13 cellular contexts compared by ENCODE assay signal in the genomic region with DNA sequence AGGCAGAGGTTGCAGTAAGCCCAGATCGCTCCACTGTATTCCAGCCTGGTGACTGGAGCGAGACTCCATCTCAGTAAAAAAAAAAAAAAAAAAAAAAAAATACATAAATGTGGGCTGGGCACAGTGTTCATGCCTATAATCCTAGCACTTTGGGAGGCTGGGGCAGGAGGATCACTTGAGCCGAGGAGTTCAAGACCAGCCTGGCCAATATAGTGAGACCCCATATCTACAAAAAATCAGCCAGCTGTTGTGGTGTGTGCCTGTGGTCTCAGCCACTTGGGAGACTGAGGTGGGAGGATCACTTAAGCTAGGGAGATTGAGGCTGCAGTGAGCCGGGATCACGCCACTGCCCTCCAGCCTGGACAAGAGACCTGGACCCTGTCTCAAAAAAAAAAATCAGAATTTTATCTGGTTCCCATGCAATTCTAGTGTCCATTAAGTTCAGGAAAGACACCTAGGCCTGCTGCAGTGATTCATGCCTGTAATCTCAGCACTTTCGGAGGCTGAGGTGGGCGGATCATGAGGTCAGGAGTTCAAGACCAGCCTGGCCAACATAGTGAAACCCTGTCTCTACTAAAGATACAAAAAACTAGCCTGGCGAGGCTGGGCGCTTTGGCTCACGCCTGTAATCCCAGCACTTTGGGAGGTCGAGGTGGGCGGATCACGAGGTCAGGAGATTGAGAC. TPM values are rescaled to one million over a fixed set of nuclear protein-coding genes. Genes with fewer than 3 reads are reported as not detected.
DNase-seq lines count a peak whose midpoint lies in the region; ATAC-seq, FAIRE-seq and TF ChIP-seq lines count a peak whose summit lies in the region.
"Not testable (repeated sequence)": the region's sequence is repeated elsewhere in the genome, so short reads cannot be mapped to it uniquely, and the experiment has no call there.
"Had no signal": no experiment of that assay in that cellular context is flagged by ENCODE, and none has a peak within 500 bp of the region (broad histone marks: within the 10 kb centered on the region; RNA-seq: fewer than 3 reads in every experiment).

No MANE protein-coding gene starts in this region.

- H3K4me3 ChIP-seq in HEK293 (ENCODE audit: low read depth, low read length); K562; osteoblast (ENCODE audit: insufficient read depth, low read length): not testable (repeated sequence)

- not testable (repeated sequence) for FAIRE-seq in K562 (lab: Jason Lieb, UNC)

- not testable (repeated sequence) for BruUV-seq in K562 (replicated peaks; lab: Mats Ljungman, UMichigan)

- H3K4me1 ChIP-seq in HEK293 (ENCODE audit: control insufficient read depth, insufficient read depth, low read length); K562 (replicated peaks in 1 of 2; ENCODE audit: control insufficient read depth in 2 of 2, insufficient read depth in 2 of 2, low read length in 2 of 2); osteoblast (ENCODE audit: insufficient read depth, low read length): not testable (repeated sequence)

- not testable (repeated sequence) for H3K9ac ChIP-seq in K562 (ENCODE audit: insufficient read depth in 1 of 2, low read depth in 2 of 2, low read length in 2 of 2)

- not testable (repeated sequence) for H3K9me3 ChIP-seq in HEK293 (ENCODE audit: control insufficient read depth, insufficient read depth, low read depth, low read length); K562 (replicated peaks; ENCODE audit: control insufficient read depth, insufficient read depth, low read depth, low read length); osteoblast (ENCODE audit: low read depth, low read length)

- not testable (repeated sequence) for H3K9me1 ChIP-seq in K562 (ENCODE audit: control insufficient read depth, insufficient read depth, low read length)

- H3K36me3 Mint-ChIP-seq in WTC11, result not testable (repeated sequence)
- H3K36me3 Mint-ChIP-seq in nephron progenitor cell (ENCODE audit: low read depth), result peaks cover 14% of the 10 kb centered on the region

- CTCF ChIA-PET in HEK293 (lab: Yijun Ruan, JAX); K562 (lab: Yijun Ruan, JAX; ENCODE audit: low intra/inter-chr PET ratio): not testable (repeated sequence)
- CTCF ChIA-PET in WTC11 (lab: Charles Lee), result interaction anchor here (0.8 to 1.1 kb wide), 2 partner anchors 9 to 28 kb away, joined by 3 to 8 read pairs; no protein-coding TSS in a partner anchor

- WGBS in K562 (ENCODE audit: insufficient coverage, low coverage, missing lambda C conversion rate), result 89% methylated on average over 13 of the region's 13 CpGs

- H3K4me2 ChIP-seq in K562 (ENCODE audit: insufficient read depth, low read length); osteoblast (ENCODE audit: insufficient read depth, low read length): not testable (repeated sequence)

- not testable (repeated sequence) for TF ChIP-seq RAD21 in K562 (CRISPR knock-in tag; conservative IDR thresholded peaks at IDR 0.05 in 1 of 2, IDR thresholded peaks at IDR 0.05 in 1 of 2)

- H4K20me1 ChIP-seq in K562 (replicated peaks; ENCODE audit: control insufficient read depth, insufficient read depth, low read length), result not testable (repeated sequence)
- peaks cover 33% of the 10 kb centered on the region for H4K20me1 ChIP-seq in osteoblast (ENCODE audit: insufficient read depth, low read length)

- not testable (repeated sequence) for H3K27me3 ChIP-seq in K562 (ENCODE audit: control insufficient read depth in 2 of 2, insufficient read depth in 2 of 2, low read length in 2 of 2); osteoblast (ENCODE audit: insufficient read depth, low read length)

- H3K4me3 Mint-ChIP-seq in WTC11, nephron progenitor cell: not testable (repeated sequence)

- TF ChIP-seq CTCF in HEK293 (tag by site-specific recombination; IDR thresholded peaks at IDR 0.05); WTC11 (IDR thresholded peaks at IDR 0.05); K562 (IDR thresholded peaks at IDR 0.05 in 2 of 3, conservative IDR thresholded peaks at IDR 0.05 in 1 of 3; ENCODE audit: insufficient read depth in 2 of 3, low read depth in 1 of 3, low read length in 3 of 3); nephron progenitor cell (IDR thresholded peaks at IDR 0.05); osteoblast (IDR thresholded peaks at IDR 0.05; ENCODE audit: extremely low read depth, low read depth, low read length): not testable (repeated sequence)

- not testable (repeated sequence) for TF ChIP-seq EP300 in K562 (IDR thresholded peaks at IDR 0.05; ENCODE audit: low read length)

- peaks cover 28% of the 10 kb centered on the region for H3K4me1 Mint-ChIP-seq in WTC11
- H3K4me1 Mint-ChIP-seq in nephron progenitor cell, result not testable (repeated sequence)

- H3K79me2 ChIP-seq in K562 (ENCODE audit: control insufficient read depth, insufficient read depth, low read length), result not testable (repeated sequence)
- peaks cover 16% of the 10 kb centered on the region for H3K79me2 ChIP-seq in osteoblast (ENCODE audit: insufficient read depth, low read length)

- in situ Hi-C loops in K562 (cut with MboI), result not testable (repeated sequence)

- H3K36me3 ChIP-seq in HEK293 (ENCODE audit: control insufficient read depth in 2 of 2, insufficient read depth in 1 of 2, low read length in 2 of 2) (peaks cover 4 to 56% of the 10 kb centered on the region in 2 experiments; a peak in 2 of 3 replicates), K562 (ENCODE audit: control insufficient read depth, insufficient read depth, low read length) (peaks cover 33% of the 10 kb centered on the region; the same call in 1 of the 3 replicates), osteoblast (ENCODE audit: insufficient read depth, low read length) (peaks cover 31% of the 10 kb centered on the region)

- not testable (repeated sequence) for H3K27me3 Mint-ChIP-seq in WTC11 (ENCODE audit: low read depth); nephron progenitor cell (ENCODE audit: low read depth, poor library complexity)

- H3K27ac Mint-ChIP-seq in WTC11, result not testable (repeated sequence)
- H3K27ac Mint-ChIP-seq in nephron progenitor cell, result peak overlapping the region; percentile 36

- intact Hi-C loops in K562 (cut with micrococcal nuclease), result not testable (repeated sequence)

- H3K9me3 Mint-ChIP-seq in WTC11, nephron progenitor cell: not testable (repeated sequence)

- TF ChIP-seq POLR2A in K562 (conservative IDR thresholded peaks at IDR 0.05), result not testable (repeated sequence)

- not testable (repeated sequence) for H3K27ac ChIP-seq in HEK293 (ENCODE audit: extremely low read depth, low read depth, low read length); K562 (ENCODE audit: extremely low read depth, low read depth, low read length); osteoblast (ENCODE audit: low read depth, low read length)

- H2AFZ ChIP-seq in K562 (ENCODE audit: low read depth, low read length); osteoblast (ENCODE audit: low read length): not testable (repeated sequence)

- not testable (repeated sequence) for ATAC-seq in WTC11, K562

- POLR2A ChIA-PET in HEK293 (lab: Yijun Ruan, JAX); WTC11 (lab: Charles Lee): not testable (repeated sequence)
- POLR2A ChIA-PET in K562 (lab: Yijun Ruan, JAX), result interaction anchor here (0.5 to 1.2 kb wide), 4 partner anchors 8 to 108 kb away, joined by 3 to 4 read pairs (median 3); no protein-coding TSS in a partner anchor

- DNase-seq in WTC11 (ENCODE audit: low spot score); K562 (ENCODE audit: extremely low read depth in 1 of 4, low spot score in 3 of 4); nephron progenitor cell: not testable (repeated sequence)
- peak; percentile 15 for DNase-seq in osteoblast (ENCODE audit: insufficient read length, low spot score, missing footprints)

RNA-seq across cellular contexts. Expression of gene FLYWCH1, which starts 19.6 kb away (rescaled TPM):
- total RNA-seq in WTC11 (2021) (27.2 to 34.2 TPM (median 32.6 TPM) in 3 replicates), K562 (2014; rRNA removed) (27.0 and 32.8 TPM in 2 replicates), K562 (2014; rRNA removed; fragmentation: Illumina TruSeq; extraction: Trizol) (2.2 and 2.5 TPM in 2 replicates), K562 (2015; rRNA removed; fragmentation: Illumina TruSeq; extraction: Trizol) (10.3 and 11.3 TPM in 2 replicates), K562 (2021) (32.7 and 33.6 TPM in 2 replicates), osteoblast (48.3 and 56.5 TPM in 2 replicates)
- total RNA-seq in K562 (2011; cell fraction: chromatin; rRNA removed; ENCODE audit: low replicate concordance), result 17.5 and 43.7 TPM in 2 replicates
- 32.5 and 32.6 TPM in 2 replicates for total RNA-seq in K562 (2011; cell fraction: nucleolus; rRNA removed)
- 23.0 and 25.4 TPM in 2 replicates for total RNA-seq in K562 (2011; cell fraction: nucleoplasm; rRNA removed)
- polyA plus RNA-seq in K562 (2011; rRNA removed) (6.1 and 8.4 TPM in 2 replicates), K562 (2014; fragmentation: Illumina TruSeq; extraction: Trizol) (11.6 and 13.2 TPM in 2 replicates), K562 (2014; fragmentation: Nextera tagmentation; extraction: Ambion mirVana) (under 1 TPM; 0.18 to 0.52 TPM), K562 (2014; rRNA removed) (18.7 and 20.4 TPM in 2 replicates)
- polyA plus RNA-seq in K562 (2011; cell fraction: cytosol; rRNA removed), result 11.7 and 27.6 TPM in 2 replicates
- polyA plus RNA-seq in K562 (2011; cell fraction: nucleus; rRNA removed), result 18.7 and 32.5 TPM in 2 replicates
- 15.4 and 25.6 TPM in 2 replicates for polyA plus RNA-seq in K562 (2012)
- 2.1 and 5.8 TPM in 2 replicates for polyA minus RNA-seq in K562 (2011; rRNA and poly(A)+ RNA removed)
- 8.8 and 13.6 TPM in 2 replicates for polyA minus RNA-seq in K562 (2011; cell fraction: cytosol; rRNA and poly(A)+ RNA removed)
- 10.6 and 11.7 TPM in 2 replicates for polyA minus RNA-seq in K562 (2011; cell fraction: nucleus; rRNA and poly(A)+ RNA removed)

RNA-seq across cellular contexts. Expression of gene KREMEN2, which starts 32.7 kb away (rescaled TPM):
- total RNA-seq in WTC11 (2021) (7.5 to 8.6 TPM (median 8.5 TPM) in 3 replicates), K562 (2014; rRNA removed) (7.7 and 8.6 TPM in 2 replicates), K562 (2014; rRNA removed; fragmentation: Illumina TruSeq; extraction: Trizol) (0.67 and 0.84 TPM in 2 replicates), K562 (2015; rRNA removed; fragmentation: Illumina TruSeq; extraction: Trizol) (1.5 and 2.0 TPM in 2 replicates), K562 (2021) (7.6 and 8.2 TPM in 2 replicates), osteoblast (not detected in 2 replicates)
- total RNA-seq in K562 (2011; cell fraction: chromatin; rRNA removed; ENCODE audit: low replicate concordance), result 1.7 and 9.3 TPM in 2 replicates
- total RNA-seq in K562 (2011; cell fraction: nucleolus; rRNA removed), result 17.9 and 19.0 TPM in 2 replicates
- 5.8 and 6.7 TPM in 2 replicates for total RNA-seq in K562 (2011; cell fraction: nucleoplasm; rRNA removed)
- polyA plus RNA-seq in K562 (2011; rRNA removed) (1.4 and 3.1 TPM in 2 replicates), K562 (2014; fragmentation: Illumina TruSeq; extraction: Trizol) (0.25 and 1.5 TPM in 2 replicates), K562 (2014; fragmentation: Nextera tagmentation; extraction: Ambion mirVana) (under 1 TPM in 1 of 2 experiments, not detected in 1; 0.04 TPM), K562 (2014; rRNA removed) (7.1 and 7.5 TPM in 2 replicates)
- polyA plus RNA-seq in K562 (2011; cell fraction: cytosol; rRNA removed), result 3.1 and 10.2 TPM in 2 replicates
- 14.7 and 20.3 TPM in 2 replicates for polyA plus RNA-seq in K562 (2011; cell fraction: nucleus; rRNA removed)
- polyA plus RNA-seq in K562 (2012), result 1.2 and 3.0 TPM in 2 replicates
- 0.21 and 0.30 TPM in 2 replicates for polyA minus RNA-seq in K562 (2011; rRNA and poly(A)+ RNA removed)
- 2.8 and 2.9 TPM in 2 replicates for polyA minus RNA-seq in K562 (2011; cell fraction: cytosol; rRNA and poly(A)+ RNA removed)
- polyA minus RNA-seq in K562 (2011; cell fraction: nucleus; rRNA and poly(A)+ RNA removed), result 2.4 and 2.9 TPM in 2 replicates
- total RNA-seq: Calu3; CD4-positive, alpha-beta memory T cell; CD4-positive, alpha-beta T cell; CD4-positive, CD25-positive, alpha-beta regulatory T cell; CD8-positive, alpha-beta memory T cell; CD8-positive, alpha-beta T cell had no signal
- polyA plus RNA-seq: BJ; CD14-positive monocyte; CD4-positive, alpha-beta memory T cell; CD4-positive, CD25-positive, alpha-beta regulatory T cell; CD8-positive, alpha-beta memory T cell had no signal

RNA-seq across cellular contexts. Expression of gene PAQR4, which starts 37.8 kb away (rescaled TPM):
- 21.1 to 32.4 TPM (median 21.5 TPM) in 3 replicates for total RNA-seq in WTC11 (2021)
- total RNA-seq in K562 (2011; cell fraction: chromatin; rRNA removed; ENCODE audit: low replicate concordance), result 19.5 and 61.4 TPM in 2 replicates
- total RNA-seq in K562 (2011; cell fraction: nucleolus; rRNA removed), result 51.0 and 53.6 TPM in 2 replicates
- total RNA-seq in K562 (2011; cell fraction: nucleoplasm; rRNA removed), result 31.3 and 34.3 TPM in 2 replicates
- 25.3 and 30.1 TPM in 2 replicates for total RNA-seq in K562 (2014; rRNA removed)
- 8.2 and 10.7 TPM in 2 replicates for total RNA-seq in K562 (2014; rRNA removed; fragmentation: Illumina TruSeq; extraction: Trizol)
- 19.5 and 22.0 TPM in 2 replicates for total RNA-seq in K562 (2015; rRNA removed; fragmentation: Illumina TruSeq; extraction: Trizol)
- 40.4 TPM in 2 replicates for total RNA-seq in K562 (2021)
- 11.6 and 14.6 TPM in 2 replicates for polyA plus RNA-seq in K562 (2011; rRNA removed)
- polyA plus RNA-seq in K562 (2011; cell fraction: cytosol; rRNA removed), result 16.4 and 41.9 TPM in 2 replicates
- 40.3 and 69.3 TPM in 2 replicates for polyA plus RNA-seq in K562 (2011; cell fraction: nucleus; rRNA removed)
- 21.4 and 26.0 TPM in 2 replicates for polyA plus RNA-seq in K562 (2012)
- 21.1 and 27.8 TPM in 2 replicates for polyA plus RNA-seq in K562 (2014; fragmentation: Illumina TruSeq; extraction: Trizol)
- polyA plus RNA-seq in K562 (2014; fragmentation: Nextera tagmentation; extraction: Ambion mirVana), result 1 to 10 TPM in 1 of 2 experiments, under 1 TPM in 1; 0.62 to 1.0 TPM
- polyA plus RNA-seq in K562 (2014; rRNA removed), result 28.9 and 31.6 TPM in 2 replicates
- polyA minus RNA-seq in K562 (2011; rRNA and poly(A)+ RNA removed), result 4.7 and 8.4 TPM in 2 replicates
- polyA minus RNA-seq in K562 (2011; cell fraction: cytosol; rRNA and poly(A)+ RNA removed), result 13.9 and 18.4 TPM in 2 replicates
- 10.0 and 12.0 TPM in 2 replicates for polyA minus RNA-seq in K562 (2011; cell fraction: nucleus; rRNA and poly(A)+ RNA removed)
- total RNA-seq in osteoblast, result 1.5 and 1.8 TPM in 2 replicates

RNA-seq across cellular contexts. Expression of gene FLYWCH2, which starts 48.4 kb away (rescaled TPM):
- total RNA-seq in WTC11 (2021), result 19.7 to 25.0 TPM (median 20.7 TPM) in 3 replicates
- 2.1 and 5.8 TPM in 2 replicates for total RNA-seq in K562 (2011; cell fraction: chromatin; rRNA removed; ENCODE audit: low replicate concordance)
- 5.5 and 7.5 TPM in 2 replicates for total RNA-seq in K562 (2011; cell fraction: nucleolus; rRNA removed)
- total RNA-seq in K562 (2011; cell fraction: nucleoplasm; rRNA removed), result 3.2 and 5.1 TPM in 2 replicates
- 55.5 and 69.2 TPM in 2 replicates for total RNA-seq in K562 (2014; rRNA removed)
- 3.5 and 4.8 TPM in 2 replicates for total RNA-seq in K562 (2014; rRNA removed; fragmentation: Illumina TruSeq; extraction: Trizol)
- 24.2 and 28.0 TPM in 2 replicates for total RNA-seq in K562 (2015; rRNA removed; fragmentation: Illumina TruSeq; extraction: Trizol)
- 25.4 and 28.4 TPM in 2 replicates for total RNA-seq in K562 (2021)
- polyA plus RNA-seq in K562 (2011; rRNA removed), result 7.6 and 11.4 TPM in 2 replicates
- 18.7 and 38.7 TPM in 2 replicates for polyA plus RNA-seq in K562 (2011; cell fraction: cytosol; rRNA removed)
- 9.2 and 10.8 TPM in 2 replicates for polyA plus RNA-seq in K562 (2011; cell fraction: nucleus; rRNA removed)
- 21.3 and 30.5 TPM in 2 replicates for polyA plus RNA-seq in K562 (2012)
- 5.8 and 22.3 TPM in 2 replicates for polyA plus RNA-seq in K562 (2014; fragmentation: Illumina TruSeq; extraction: Trizol)
- 1 to 10 TPM in 1 of 2 experiments, under 1 TPM in 1; 0.70 to 1.4 TPM for polyA plus RNA-seq in K562 (2014; fragmentation: Nextera tagmentation; extraction: Ambion mirVana)
- polyA plus RNA-seq in K562 (2014; rRNA removed), result 45.7 and 52.6 TPM in 2 replicates
- 0.96 and 1.9 TPM in 2 replicates for polyA minus RNA-seq in K562 (2011; rRNA and poly(A)+ RNA removed)
- polyA minus RNA-seq in K562 (2011; cell fraction: cytosol; rRNA and poly(A)+ RNA removed), result 8.5 and 10.3 TPM in 2 replicates
- polyA minus RNA-seq in K562 (2011; cell fraction: nucleus; rRNA and poly(A)+ RNA removed), result 2.6 and 4.6 TPM in 2 replicates
- total RNA-seq in osteoblast, result 38.7 and 43.6 TPM in 2 replicates

RNA-seq across cellular contexts. Expression of gene PKMYT1, which starts 48.9 kb away (rescaled TPM):
- 102 to 120 TPM (median 113 TPM) in 3 replicates for total RNA-seq in WTC11 (2021)
- total RNA-seq in K562 (2011; cell fraction: chromatin; rRNA removed; ENCODE audit: low replicate concordance), result 71.6 and 270 TPM in 2 replicates
- 273 and 293 TPM in 2 replicates for total RNA-seq in K562 (2011; cell fraction: nucleolus; rRNA removed)
- 141 and 143 TPM in 2 replicates for total RNA-seq in K562 (2011; cell fraction: nucleoplasm; rRNA removed)
- total RNA-seq in K562 (2014; rRNA removed), result 85.5 and 110 TPM in 2 replicates
- total RNA-seq in K562 (2014; rRNA removed; fragmentation: Illumina TruSeq; extraction: Trizol), result 19.7 and 21.6 TPM in 2 replicates
- total RNA-seq in K562 (2015; rRNA removed; fragmentation: Illumina TruSeq; extraction: Trizol), result 37.8 and 42.5 TPM in 2 replicates
- total RNA-seq in K562 (2021), result 187 and 201 TPM in 2 replicates
- polyA plus RNA-seq in K562 (2011; rRNA removed), result 18.7 and 48.0 TPM in 2 replicates
- 32.9 and 123 TPM in 2 replicates for polyA plus RNA-seq in K562 (2011; cell fraction: cytosol; rRNA removed)
- polyA plus RNA-seq in K562 (2011; cell fraction: nucleus; rRNA removed), result 203 and 375 TPM in 2 replicates
- 106 and 151 TPM in 2 replicates for polyA plus RNA-seq in K562 (2012)
- 45.6 and 100 TPM in 2 replicates for polyA plus RNA-seq in K562 (2014; fragmentation: Illumina TruSeq; extraction: Trizol)
- polyA plus RNA-seq in K562 (2014; fragmentation: Nextera tagmentation; extraction: Ambion mirVana), result 10 to 100 TPM in 1 of 2 experiments, 1 to 10 TPM in 1; 8.7 to 12.8 TPM
- polyA plus RNA-seq in K562 (2014; rRNA removed), result 84.1 and 112 TPM in 2 replicates
- 6.2 and 8.2 TPM in 2 replicates for polyA minus RNA-seq in K562 (2011; rRNA and poly(A)+ RNA removed)
- 33.3 and 34.1 TPM in 2 replicates for polyA minus RNA-seq in K562 (2011; cell fraction: cytosol; rRNA and poly(A)+ RNA removed)
- polyA minus RNA-seq in K562 (2011; cell fraction: nucleus; rRNA and poly(A)+ RNA removed), result 65.0 and 81.9 TPM in 2 replicates
- 1.4 and 2.1 TPM in 2 replicates for total RNA-seq in osteoblast
- polyA plus RNA-seq: CD4-positive, alpha-beta memory T cell had no signal
